8 cellular contexts compared by ENCODE assay signal in genomic region chr14:23953464-23954278, GRCh38. TPM values are rescaled to one million over a fixed set of nuclear protein-coding genes. Genes with fewer than 3 reads are reported as not detected.
DNase-seq lines count a peak whose midpoint lies in the region; ATAC-seq and TF ChIP-seq lines count a peak whose summit lies in the region.

Gene DHRS4 (plus strand): TSS chr14:23953770. CDS start chr14:23953789, 19 bp downstream.

- H3K9me3 Mint-ChIP-seq in central memory CD8-positive, alpha-beta T cell: no peaks in the 10 kb centered on the region

- peak within 1 kb of the TSS; percentile 96 for H3K4me3 ChIP-seq in kidney epithelial cell (ENCODE audit: low read depth, low read length)

- peaks cover 8% of the 10 kb centered on the region for H3K36me3 Mint-ChIP-seq in central memory CD8-positive, alpha-beta T cell (ENCODE audit: insufficient read depth)

- no peaks in the 10 kb centered on the region for H3K27me3 ChIP-seq in kidney epithelial cell (ENCODE audit: control insufficient read depth, insufficient read depth, low read length)

- peak; percentile 92 for TF ChIP-seq CTCF in kidney epithelial cell (IDR thresholded peaks at IDR 0.05; ENCODE audit: insufficient read depth, low read length, poor library complexity, severe bottlenecking)

- peak within 1 kb of the TSS; percentile 91 for H3K27ac Mint-ChIP-seq in central memory CD8-positive, alpha-beta T cell (ENCODE audit: low read depth)

- no peaks in the 10 kb centered on the region for H3K27me3 Mint-ChIP-seq in central memory CD8-positive, alpha-beta T cell

- H3K4me1 Mint-ChIP-seq in central memory CD8-positive, alpha-beta T cell: peaks cover 30% of the 10 kb centered on the region

- DNase-seq in AG20443 (ENCODE audit: low spot score): peak; percentile 86
- DNase-seq in NCI-H345 treated with DMSO at 0.1 percent for 48 hours (lab: John Stamatoyannopoulos, UW; ENCODE audit: unreplicated experiment): peak; percentile 79
- peak; percentile 63 to 69 for DNase-seq in central memory CD8-positive, alpha-beta T cell (ENCODE audit: low spot score in 2 of 2)
- peak; percentile 34 for DNase-seq in kidney epithelial cell (ENCODE audit: low read depth)
- peak; percentile 71 to 76 for DNase-seq in stimulated activated CD4-positive, alpha-beta T cell treated with anti-CD3 and anti-CD28 coated beads, Interleukin-15, amount 100 ng/mL, for 48 hours (ENCODE audit: low read depth in 2 of 2)

- H3K36me3 ChIP-seq in kidney epithelial cell (ENCODE audit: control insufficient read depth, insufficient read depth, low read length): no peaks in the 10 kb centered on the region

- H3K4me3 Mint-ChIP-seq in central memory CD8-positive, alpha-beta T cell: peak within 1 kb of the TSS; percentile 96

- ATAC-seq in GM19025 (IDR thresholded peaks at IDR 0.05; ENCODE audit: low read depth, unreplicated experiment) (peak; percentile 88), HG03354 (IDR thresholded peaks at IDR 0.05; ENCODE audit: poor library complexity, severe bottlenecking, unreplicated experiment) (peak; percentile 86)
- ATAC-seq in activated CD4-positive, CD25-positive, alpha-beta regulatory T cell treated with anti-CD3 and anti-CD28 coated beads, Interleukin-2, amount 50 U/mL, for 24 hours: peak; percentile 99
- ATAC-seq in central memory CD8-positive, alpha-beta T cell (replicated peaks; ENCODE audit: extremely low read depth, poor library complexity, severe bottlenecking): peak; percentile 94

RNA-seq across cellular contexts. Expression of gene DHRS4, which starts in this region (rescaled TPM):
- 25.0 and 36.4 TPM in 2 replicates for total RNA-seq in kidney epithelial cell

Comparison
In these comparisons a context has a peak if more than half of its experiments do, and no peak if none do; other contexts are left out.
1. Peak in every context shown above with its lines: DNase-seq, ATAC-seq and H3K4me3 ChIP-seq.
2. DNase-seq: peak in every context shown above with its lines; median percentile 86 in AG20443; 79 in NCI-H345 treated with DMSO at 0.1 percent for 48 hours; 74 in stimulated activated CD4-positive, alpha-beta T cell treated with anti-CD3 and anti-CD28 coated beads, Interleukin-15, amount 100 ng/mL, for 48 hours; 66 in central memory CD8-positive, alpha-beta T cell; 34 in kidney epithelial cell.